ENCODE assay signal across 16 cellular contexts in genomic region chr3:29083081-29083480, GRCh38.
"Had no signal": no experiment of that assay in that cellular context is flagged by ENCODE, and none has a peak within 500 bp of the region (broad histone marks: within the 10 kb centered on the region; RNA-seq: fewer than 3 reads in every experiment).

No MANE protein-coding gene starts in this region.

- DNase-seq: Kasumi-1, MM.1S, NCI-H1092 treated with DMSO at 0.1 percent for 48 hours, NCI-H1436, NCI-H187, NCI-H2081, NCI-H2107, NCI-H2227 treated with DMSO at 0.1 percent for 48 hours, NCI-H526, NCI-H774, SIG-M5 had no signal

- FAIRE-seq: HTR-8/SVneo, K562 had no signal

- ATAC-seq: K562, Panc1 had no signal

- H3K27me3 ChIP-seq: SJSA1 had no signal

- H3K36me3 ChIP-seq: SJSA1 had no signal

- H3K4me3 ChIP-seq: K562, SJSA1, SK-N-MC had no signal
